Comparison of ENCODE assay signal across 8 cellular contexts in genomic region chr11:64372802-64373597, GRCh38.
DNase-seq lines count a peak whose midpoint lies in the region; TF ChIP-seq lines count a peak whose summit lies in the region.

No MANE protein-coding gene starts in this region.

- H3K27ac ChIP-seq in effector memory CD4-positive, alpha-beta T cell (ENCODE audit: insufficient read depth, low read length, poor library complexity, severe bottlenecking), result no peak overlapping the region

- no peaks in the 10 kb centered on the region for H3K4me1 ChIP-seq in effector memory CD4-positive, alpha-beta T cell (ENCODE audit: control insufficient read depth, insufficient read depth, low read length, poor library complexity, severe bottlenecking)

- TF ChIP-seq CTCF in fibroblast of mammary gland (conservative IDR thresholded peaks at IDR 0.05; ENCODE audit: control insufficient read depth, insufficient read depth, low read depth, low read length) (no peak), GM13977 (IDR thresholded peaks at IDR 0.05; ENCODE audit: extremely low read depth, insufficient read depth, missing control alignments) (no peak)

- POLR2A ChIA-PET in HEK293T (lab: Yijun Ruan, JAX), result no interaction called here

- no peaks in the 10 kb centered on the region for H3K9me3 ChIP-seq in effector memory CD4-positive, alpha-beta T cell (ENCODE audit: control insufficient read depth, low read length)

- in situ Hi-C loops in GM13977 (cut with MboI; ENCODE audit: low pct_unique_long_range_greater_than_20kb, low sequenced_read_pairs, unreplicated experiment), result no loop called here

- H3K36me3 ChIP-seq in effector memory CD4-positive, alpha-beta T cell (ENCODE audit: control insufficient read depth, insufficient read depth, low read length), result peaks cover 22% of the 10 kb centered on the region

- H3K4me3 ChIP-seq in fibroblast of mammary gland (ENCODE audit: control insufficient read depth, low read depth, low read length), result no peak overlapping the region
- H3K4me3 ChIP-seq in effector memory CD4-positive, alpha-beta T cell (ENCODE audit: insufficient read depth, low read depth, low read length, poor library complexity, severe bottlenecking), result no peak overlapping the region

- no peaks in the 10 kb centered on the region for H3K27me3 ChIP-seq in effector memory CD4-positive, alpha-beta T cell (replicated peaks; ENCODE audit: control insufficient read depth, insufficient read depth, low read length, poor library complexity, severe bottlenecking)

- CTCF ChIA-PET in HEK293T (lab: Yijun Ruan, JAX), result interaction anchor here (0.5 to 0.6 kb wide), 2 partner anchors 11 to 76 kb away, joined by 3 read pairs; no protein-coding TSS in a partner anchor

- DNase-seq in 8988T (peak; percentile 69), HEK293T (ENCODE audit: extremely low spot score) (peak; percentile 95), NCI-H82 (lab: John Stamatoyannopoulos, UW) (peak; percentile 93), fibroblast of mammary gland (ENCODE audit: low read depth) (peak; percentile 37), NCI-H187 (lab: John Stamatoyannopoulos, UW) (no peak), GM13977 (ENCODE audit: low spot score) (no peak)
- no peak for DNase-seq in activated naive CD4-positive, alpha-beta T cell treated with Interleukin-2 at 50 U/mL for 16 hours
- no peak for DNase-seq in effector memory CD4-positive, alpha-beta T cell

TF ChIP-seq in HEK293T, 16 proteins besides CTCF, POLR2A, EP300 and RAD21:
- TF ChIP-seq FOXA1 (IDR thresholded peaks at IDR 0.05) (no peak), TARDBP (IDR thresholded peaks at IDR 0.05) (no peak), CTBP1 (IDR thresholded peaks at IDR 0.05; ENCODE audit: borderline replicate concordance) (no peak), L3MBTL2 (conservative IDR thresholded peaks at IDR 0.05) (0 out of 2 replicates have a peak, but pooled peaks have one; percentile 45), HDGF (IDR thresholded peaks at IDR 0.05; ENCODE audit: borderline replicate concordance) (no peak), ZNF384 (IDR thresholded peaks at IDR 0.05) (no peak), FOXM1 (IDR thresholded peaks at IDR 0.05; ENCODE audit: borderline replicate concordance) (no peak)
TF ChIP-seq in HEK293T: peak in this region for 1.

Comparison
In these comparisons a context has a peak if more than half of its experiments do, and no peak if none do; other contexts are left out.
1. DNase-seq: peak in 8988T (single experiment), HEK293T (single experiment), NCI-H82 (single experiment) and fibroblast of mammary gland (single experiment); none in NCI-H187 (0 of 2), activated naive CD4-positive, alpha-beta T cell treated with Interleukin-2 at 50 U/mL for 16 hours (single experiment), effector memory CD4-positive, alpha-beta T cell (0 of 3) and GM13977 (single experiment).